Comparison of ENCODE assay signal across 8 cellular contexts in genomic region chr2:11583840-11584529, GRCh38. TPM values are rescaled to one million over a fixed set of nuclear protein-coding genes. Genes with fewer than 3 reads are reported as not detected.
A peak's percentile ranks its signal among the peaks of the same experiment; 100 is the strongest.
DNase-seq lines count a peak whose midpoint lies in the region; ATAC-seq, FAIRE-seq and TF ChIP-seq lines count a peak whose summit lies in the region.

No MANE protein-coding gene starts in this region.

- H3K9me3 Mint-ChIP-seq in activated naive CD8-positive, alpha-beta T cell treated with anti-CD3 and anti-CD28 coated beads, Interleukin-2, amount 10 ng/mL, durations not matched to agents 7 days and 5 days, result no peaks in the 10 kb centered on the region

- peaks cover 6% of the 10 kb centered on the region for H3K4me1 Mint-ChIP-seq in activated naive CD8-positive, alpha-beta T cell treated with anti-CD3 and anti-CD28 coated beads, Interleukin-2, amount 10 ng/mL, durations not matched to agents 7 days and 5 days

- no peaks in the 10 kb centered on the region for H3K79me2 ChIP-seq in Loucy (ENCODE audit: insufficient read depth, low read length)

- TF ChIP-seq CTCF in GM06990 (IDR thresholded peaks at IDR 0.05; ENCODE audit: insufficient read depth, low read length, poor library complexity, severe bottlenecking) (peak; percentile 86), Loucy (conservative IDR thresholded peaks at IDR 0.05; ENCODE audit: low read length) (peak; percentile 97)

- POLR2A ChIA-PET in activated naive CD8-positive, alpha-beta T cell treated with anti-CD3 and anti-CD28 coated beads, Interleukin-2, amount 10 ng/mL, durations not matched to agents 7 days and 5 days (lab: Charles Lee), result no interaction called here

- no peak overlapping the region for H3K9ac ChIP-seq in Loucy (ENCODE audit: low read depth, low read length, poor library complexity, severe bottlenecking)

- H3K4me2 ChIP-seq in Loucy (ENCODE audit: low read depth, low read length, poor library complexity, severe bottlenecking), result no peak overlapping the region

- H4K20me1 ChIP-seq in Loucy (ENCODE audit: insufficient read depth, low read length, poor library complexity, severe bottlenecking), result no peaks in the 10 kb centered on the region

- H3K4me1 ChIP-seq in Loucy (ENCODE audit: insufficient read depth, low read length, poor library complexity, severe bottlenecking), result no peaks in the 10 kb centered on the region

- no peaks in the 10 kb centered on the region for H3K36me3 ChIP-seq in GM06990 (ENCODE audit: control insufficient read depth, insufficient read depth, low read length)
- no peaks in the 10 kb centered on the region for H3K36me3 ChIP-seq in Loucy (ENCODE audit: insufficient read depth, low read length)

- H3K4me3 ChIP-seq in GM06990 (replicated peaks; ENCODE audit: low read depth, low read length) (no peak overlapping the region), Loucy (ENCODE audit: low read length, poor library complexity, severe bottlenecking) (no peak overlapping the region)

- DNase-seq in GM06990 (ENCODE audit: extremely low read depth, insufficient read length) (peak; percentile 68), H54 (ENCODE audit: insufficient read length, low spot score) (peak; percentile 90), SKM-1 (lab: John Stamatoyannopoulos, UW; ENCODE audit: unreplicated experiment) (peak; percentile 35), left ventricle myocardium superior (peak; percentile 64), sciatic nerve (ENCODE audit: low spot score) (peak; percentile 86)
- DNase-seq in activated naive CD8-positive, alpha-beta T cell treated with anti-CD3 and anti-CD28 coated beads, Interleukin-2, amount 10 ng/mL, durations not matched to agents 7 days and 5 days, result peak; percentile 65

- TF ChIP-seq POLR2A in H54 (IDR thresholded peaks at IDR 0.05; ENCODE audit: low read depth, low read length), result no peak

- H3F3A ChIP-seq in Loucy (ENCODE audit: low read depth), result no peaks in the 10 kb centered on the region

- no peak overlapping the region for H3K27ac Mint-ChIP-seq in activated naive CD8-positive, alpha-beta T cell treated with anti-CD3 and anti-CD28 coated beads, Interleukin-2, amount 10 ng/mL, durations not matched to agents 7 days and 5 days

- peak; percentile 74 for ATAC-seq in activated naive CD8-positive, alpha-beta T cell treated with anti-CD3 and anti-CD28 coated beads, Interleukin-2, amount 10 ng/mL, durations not matched to agents 7 days and 5 days (ENCODE audit: low read depth)
- ATAC-seq in left ventricle myocardium superior (peak; percentile 79), sciatic nerve (peak; percentile 89), GM19324 (IDR thresholded peaks at IDR 0.05; ENCODE audit: low FRiP score, unreplicated experiment) (no peak)

- intact Hi-C loops in left ventricle myocardium superior (cut with micrococcal nuclease) (loop anchor here (5.0 kb wide), 1 partner anchor 107 kb away; no protein-coding TSS in a partner anchor), sciatic nerve (cut with DNase I) (loop anchor here (2.0 to 5.0 kb wide), 2 partner anchors 105 to 452 kb away; a partner anchor contains a TSS)

- H3K4me3 Mint-ChIP-seq in activated naive CD8-positive, alpha-beta T cell treated with anti-CD3 and anti-CD28 coated beads, Interleukin-2, amount 10 ng/mL, durations not matched to agents 7 days and 5 days, result no peak overlapping the region

- H3K36me3 Mint-ChIP-seq in activated naive CD8-positive, alpha-beta T cell treated with anti-CD3 and anti-CD28 coated beads, Interleukin-2, amount 10 ng/mL, durations not matched to agents 7 days and 5 days, result no peaks in the 10 kb centered on the region

- H3K9me3 ChIP-seq in Loucy (ENCODE audit: insufficient read depth, low read depth, low read length), result no peaks in the 10 kb centered on the region

- H3K9me2 ChIP-seq in Loucy (replicated peaks; ENCODE audit: low read depth, low read length), result no peaks in the 10 kb centered on the region

- H3K27me3 ChIP-seq in GM06990 (replicated peaks; ENCODE audit: control insufficient read depth, insufficient read depth, low read length) (peaks cover 2% of the 10 kb centered on the region), Loucy (ENCODE audit: insufficient read depth, low read length, poor library complexity, severe bottlenecking) (no peaks in the 10 kb centered on the region)

- FAIRE-seq in H54 (lab: Jason Lieb, UNC), result peak; percentile 73

- no peaks in the 10 kb centered on the region for H3K27me3 Mint-ChIP-seq in activated naive CD8-positive, alpha-beta T cell treated with anti-CD3 and anti-CD28 coated beads, Interleukin-2, amount 10 ng/mL, durations not matched to agents 7 days and 5 days

- no peak overlapping the region for H2AFZ ChIP-seq in Loucy (ENCODE audit: low read length)

RNA-seq across cellular contexts. Expression of gene GREB1, which starts 50.1 kb away (rescaled TPM):
- under 1 TPM; 0.28 to 0.54 TPM for total RNA-seq in activated naive CD8-positive, alpha-beta T cell treated with anti-CD3 and anti-CD28 coated beads, Interleukin-2, amount 10 ng/mL, durations not matched to agents 7 days and 5 days
- 8.2 TPM for total RNA-seq in left ventricle myocardium superior
- 6.5 TPM for total RNA-seq in sciatic nerve

Comparison
In these comparisons a context has a peak if more than half of its experiments do, and no peak if none do; other contexts are left out.
1. DNase-seq: peak in every context shown above with its lines; median percentile 90 in H54; 86 in sciatic nerve; 68 in GM06990; 65 in activated naive CD8-positive, alpha-beta T cell treated with anti-CD3 and anti-CD28 coated beads, Interleukin-2, amount 10 ng/mL, durations not matched to agents 7 days and 5 days; 64 in left ventricle myocardium superior; 35 in SKM-1.